Comparison of ENCODE assay signal across 8 cellular contexts in genomic region chr2:69436594-69436936, GRCh38. TPM values are rescaled to one million over a fixed set of nuclear protein-coding genes. Genes with fewer than 3 reads are reported as not detected.
DNase-seq lines count a peak whose midpoint lies in the region; ATAC-seq and TF ChIP-seq lines count a peak whose summit lies in the region.

No MANE protein-coding gene starts in this region.

- POLR2A ChIA-PET in activated CD4-positive, alpha-beta T cell treated with anti-CD3 and anti-CD28 coated beads for 36 hours (lab: Charles Lee), result interaction anchor here (0.6 to 1.3 kb wide), 4 partner anchors 17 to 171 kb away, joined by 3 to 8 read pairs (median 4); no protein-coding TSS in a partner anchor

- 6% methylated on average over 5 of the region's 5 CpGs for WGBS in mammary epithelial cell (ENCODE audit: low coverage, missing lambda C conversion rate)

- H3K36me3 ChIP-seq in mammary epithelial cell (ENCODE audit: insufficient read depth, low read length) (no peaks in the 10 kb centered on the region), mucosa of descending colon (ENCODE audit: low read depth) (no peaks in the 10 kb centered on the region)

- peaks cover 10% of the 10 kb centered on the region for H3K36me3 Mint-ChIP-seq in activated CD4-positive, alpha-beta T cell treated with anti-CD3 and anti-CD28 coated beads for 36 hours (ENCODE audit: low read depth)
- H3K36me3 Mint-ChIP-seq in IgD-negative memory B cell, result peaks cover 2% of the 10 kb centered on the region

- no peaks in the 10 kb centered on the region for H4K20me1 ChIP-seq in mammary epithelial cell (ENCODE audit: insufficient read depth, low read length)

- H3K9ac ChIP-seq in mammary epithelial cell (ENCODE audit: insufficient read depth, low read length), result peak overlapping the region; percentile 83

- H3K4me3 Mint-ChIP-seq in activated CD4-positive, alpha-beta T cell treated with anti-CD3 and anti-CD28 coated beads for 36 hours, result peak overlapping the region; percentile 93
- H3K4me3 Mint-ChIP-seq in IgD-negative memory B cell, result peak overlapping the region; percentile 98 to 100 (median 100)

- peak; percentile 9 for ATAC-seq in activated CD4-positive, alpha-beta T cell treated with anti-CD3 and anti-CD28 coated beads for 36 hours
- ATAC-seq in mucosa of descending colon, result peak; percentile 27

- H3K27me3 ChIP-seq in mammary epithelial cell (ENCODE audit: insufficient read depth, low read length), result no peaks in the 10 kb centered on the region

- CTCF ChIA-PET in activated CD4-positive, alpha-beta T cell treated with anti-CD3 and anti-CD28 coated beads for 36 hours (lab: Charles Lee), result interaction anchor here (0.5 to 3.2 kb wide), 21 partner anchors 8 to 380 kb away, joined by 3 to 14 read pairs (median 5); no protein-coding TSS in a partner anchor
- CTCF ChIA-PET in mammary epithelial cell (lab: Charles Lee; ENCODE audit: low non-redundant PET), result interaction anchor here (0.8 kb wide), 1 partner anchor 61 kb away, joined by 7 read pairs; no protein-coding TSS in a partner anchor

- BruUV-seq in mammary epithelial cell (replicated peaks; lab: Mats Ljungman, UMichigan), result no TSS peak

- H2AFZ ChIP-seq in mammary epithelial cell (ENCODE audit: low read depth, low read length), result peak overlapping the region; percentile 100

- peaks cover 14% of the 10 kb centered on the region for H3K4me1 ChIP-seq in mammary epithelial cell (ENCODE audit: insufficient read depth, low read length)
- peaks cover 17% of the 10 kb centered on the region for H3K4me1 ChIP-seq in mucosa of descending colon (ENCODE audit: low read depth)

- H3K4me1 Mint-ChIP-seq in activated CD4-positive, alpha-beta T cell treated with anti-CD3 and anti-CD28 coated beads for 36 hours, result peaks cover 25% of the 10 kb centered on the region
- peaks cover 19 to 26% (median 21%) of the 10 kb centered on the region in 3 donors for H3K4me1 Mint-ChIP-seq in IgD-negative memory B cell

- H3K9me3 ChIP-seq in mammary epithelial cell (replicated peaks; ENCODE audit: insufficient read depth, low read length) (no peaks in the 10 kb centered on the region), mucosa of descending colon (no peaks in the 10 kb centered on the region)

- H3K4me2 ChIP-seq in mammary epithelial cell (ENCODE audit: insufficient read depth, low read depth, low read length), result peak overlapping the region; percentile 83

- intact Hi-C loops in activated CD4-positive, alpha-beta T cell treated with anti-CD3 and anti-CD28 coated beads for 36 hours (cut with DNase I, micrococcal nuclease), result loop anchor here (2.0 to 5.0 kb wide), 6 partner anchors 50 to 970 kb away; partner anchors contain the start of genes APLF (in 1 of the 2), FBXO48 (in 1 of the 2), GFPT1 (in 1 of the 2) and GMCL1 (in 1 of the 2)
- intact Hi-C loops in mammary epithelial cell (cut with micrococcal nuclease) (loop anchor here (2.0 kb wide), 1 partner anchor 50 kb away; the partner anchor contains the start of gene GFPT1), mucosa of descending colon (cut with DNase I, micrococcal nuclease) (no loop called here)

- H3K27ac ChIP-seq in mammary epithelial cell (ENCODE audit: insufficient read depth, low read depth, low read length), result peak overlapping the region; percentile 76

- peaks cover 29% of the 10 kb centered on the region for H3K79me2 ChIP-seq in mammary epithelial cell (ENCODE audit: insufficient read depth, low read length)

- H3K27me3 Mint-ChIP-seq in activated CD4-positive, alpha-beta T cell treated with anti-CD3 and anti-CD28 coated beads for 36 hours, result no peaks in the 10 kb centered on the region
- H3K27me3 Mint-ChIP-seq in IgD-negative memory B cell, result no peaks in the 10 kb centered on the region

- dilution Hi-C loops in mammary epithelial cell (cut with HindIII; ENCODE audit: low sequenced_read_pairs), result no loop called here

- H3K4me3 ChIP-seq in mammary epithelial cell (replicated peaks in 1 of 3; ENCODE audit: insufficient read depth in 1 of 3, low read depth in 2 of 3, low read length in 3 of 3) (peak overlapping the region; percentile 61 to 89 (median 69)), mucosa of descending colon (peak overlapping the region; percentile 52)

- peaks cover 8% of the 10 kb centered on the region for H3K9me3 Mint-ChIP-seq in activated CD4-positive, alpha-beta T cell treated with anti-CD3 and anti-CD28 coated beads for 36 hours (ENCODE audit: low read depth)
- peaks cover 0 to 8% (median 0%) of the 10 kb centered on the region in 3 donors for H3K9me3 Mint-ChIP-seq in IgD-negative memory B cell

- no peak for DNase-seq in activated CD4-positive, alpha-beta T cell treated with anti-CD3 and anti-CD28 coated beads for 36 hours
- DNase-seq in activated CD4-positive, alpha-beta T cell treated with anti-CD3 and anti-CD28 coated beads for 1 hour, result no peak
- peak; percentile 27 for DNase-seq in mammary epithelial cell
- DNase-seq in mucosa of descending colon, result no peak
- DNase-seq in SKM-1 treated with dmso at 0.1 percent for 144 hours (lab: John Stamatoyannopoulos, UW; ENCODE audit: unreplicated experiment), result no peak
- DNase-seq in DMS153 treated with DMSO at 0.1 percent for 48 hours (lab: John Stamatoyannopoulos, UW; ENCODE audit: unreplicated experiment), result no peak
- no peak for DNase-seq in AG20443 (ENCODE audit: low spot score)

- in situ Hi-C loops in mammary epithelial cell (cut with MboI; ENCODE audit: low sequenced_read_pairs in 2 of 2), result no loop called here

- TF ChIP-seq CTCF in mammary epithelial cell (conservative IDR thresholded peaks at IDR 0.05 in 1 of 2, IDR thresholded peaks at IDR 0.05 in 1 of 2; ENCODE audit: extremely low read depth in 1 of 2, insufficient read depth in 1 of 2, low read depth in 1 of 2, low read length in 2 of 2) (peak in 1 of 2 donors; percentile 0), mucosa of descending colon (IDR thresholded peaks at IDR 0.05) (no peak)

- peak overlapping the region; percentile 95 for H3K27ac Mint-ChIP-seq in activated CD4-positive, alpha-beta T cell treated with anti-CD3 and anti-CD28 coated beads for 36 hours
- H3K27ac Mint-ChIP-seq in IgD-negative memory B cell, result peak overlapping the region; percentile 99

RNA-seq across cellular contexts. Expression of gene NFU1, which starts 0.7 kb away (rescaled TPM):
- 10 to 100 TPM; 30.0 to 34.3 TPM for total RNA-seq in activated CD4-positive, alpha-beta T cell treated with anti-CD3 and anti-CD28 coated beads for 36 hours
- polyA plus RNA-seq in IgD-negative memory B cell (87.2 TPM), mammary epithelial cell (21.8 TPM)
- total RNA-seq in mammary epithelial cell (10 to 100 TPM; 23.0 to 39.3 TPM), mucosa of descending colon (10 to 100 TPM; 38.9 to 60.6 (median 47.2) TPM)
- 46.2 TPM for polyA minus RNA-seq in mammary epithelial cell

RNA-seq across cellular contexts. Expression of gene GFPT1, which starts 49.5 kb away (rescaled TPM):
- total RNA-seq in activated CD4-positive, alpha-beta T cell treated with anti-CD3 and anti-CD28 coated beads for 36 hours, result 10 to 100 TPM; 31.0 to 36.1 TPM
- polyA plus RNA-seq in IgD-negative memory B cell (6.4 TPM), mammary epithelial cell (10.1 TPM)
- total RNA-seq in mammary epithelial cell (10 to 100 TPM; 43.7 to 76.3 TPM), mucosa of descending colon (100 to 1,000 TPM in 2 of 3 donors, 10 to 100 TPM in 1; 79.3 to 196 (median 180) TPM)
- 35.1 TPM for polyA minus RNA-seq in mammary epithelial cell

Comparison
In these comparisons a context has a peak if more than half of its experiments do, and no peak if none do; other contexts are left out.
1. intact Hi-C loops: an anchor here in activated CD4-positive, alpha-beta T cell treated with anti-CD3 and anti-CD28 coated beads for 36 hours (2.0 to 5.0 kb wide) and mammary epithelial cell (2.0 kb wide); none called in mucosa of descending colon.